ENCODE assay signal across 1 cellular context in genomic region chr17:49371178-49371834, GRCh38.
TF ChIP-seq lines count a peak whose summit lies in the region.

No MANE protein-coding gene starts in this region.

TF ChIP-seq in HCT116, 20 proteins besides CTCF, POLR2A, EP300 and RAD21:
- no peak for TF ChIP-seq CBX3 (IDR thresholded peaks at IDR 0.05; ENCODE audit: low read depth)
- peak; percentile 80 for TF ChIP-seq EGR1 (IDR thresholded peaks at IDR 0.05; ENCODE audit: low read depth)
